ENCODE assay signal across 10 cellular contexts in the genomic region with DNA sequence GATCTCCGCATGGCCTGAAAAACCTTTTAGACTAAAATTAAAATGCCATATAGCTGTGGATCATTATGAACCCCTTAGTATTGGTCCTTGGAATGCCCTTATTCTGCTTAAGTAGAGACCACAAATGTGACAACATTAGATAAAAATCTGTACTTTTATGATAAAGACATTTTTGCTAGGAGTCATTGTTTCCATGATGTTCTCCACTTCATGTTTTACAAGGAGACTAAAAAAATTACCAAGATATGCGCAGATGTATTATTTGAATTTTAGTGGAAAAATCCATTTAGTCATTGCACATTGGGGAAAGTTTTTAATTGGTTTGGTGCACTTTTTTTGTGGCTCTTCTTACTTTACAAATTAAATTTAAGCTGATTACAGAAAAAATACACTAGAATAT. TPM values are rescaled to one million over a fixed set of nuclear protein-coding genes. Genes with fewer than 3 reads are reported as not detected.
A peak's percentile ranks its signal among the peaks of the same experiment; 100 is the strongest.
DNase-seq lines count a peak whose midpoint lies in the region; ATAC-seq, FAIRE-seq and TF ChIP-seq lines count a peak whose summit lies in the region.
"Had no signal": no experiment of that assay in that cellular context is flagged by ENCODE, and none has a peak within 500 bp of the region (broad histone marks: within the 10 kb centered on the region; RNA-seq: fewer than 3 reads in every experiment).

No MANE protein-coding gene starts in this region.

- TF ChIP-seq CTCF in Caco-2 (IDR thresholded peaks at IDR 0.05; ENCODE audit: insufficient read depth in 1 of 2, low read depth in 1 of 2, low read length in 1 of 2, severe bottlenecking in 1 of 2, unreplicated experiment in 1 of 2) (no peak), astrocyte (IDR thresholded peaks at IDR 0.05; ENCODE audit: insufficient read depth, low read depth, low read length) (no peak), mesothelial cell of epicardium (IDR thresholded peaks at IDR 0.05; ENCODE audit: unreplicated experiment) (no peak)

- no peak for DNase-seq in Caco-2
- DNase-seq in astrocyte (ENCODE audit: low read depth) = peak; percentile 50
- no peak for DNase-seq in mesothelial cell of epicardium (ENCODE audit: low spot score in 2 of 2, unreplicated experiment in 2 of 2)
- DNase-seq in NCI-H1048 (lab: John Stamatoyannopoulos, UW) = no peak
- no peak for DNase-seq in G401 (ENCODE audit: low spot score)
- DNase-seq: activated effector memory CD4-positive, alpha-beta T cell treated with anti-CD3 and anti-CD28 coated beads, Interleukin-2, amount 50 U/mL, for 16 hours; NCI-H774 had no signal

- no TSS peak for BruUV-seq in Caco-2 (replicated peaks; lab: Mats Ljungman, UMichigan)

- FAIRE-seq in astrocyte (lab: Jason Lieb, UNC) = no peak

- H3K27me3 ChIP-seq in Caco-2 (replicated peaks; ENCODE audit: control insufficient read depth, insufficient read depth, low read length) (no peaks in the 10 kb centered on the region), astrocyte (ENCODE audit: insufficient read depth, low read length) (no peaks in the 10 kb centered on the region)

- H3K36me3 Mint-ChIP-seq in Caco-2 (ENCODE audit: insufficient read depth, unreplicated experiment) (no peaks in the 10 kb centered on the region), astrocyte (ENCODE audit: low read depth, unreplicated experiment) (no peaks in the 10 kb centered on the region), mesothelial cell of epicardium (peaks cover 9% of the 10 kb centered on the region)

- H3K27ac Mint-ChIP-seq in Caco-2 (ENCODE audit: unreplicated experiment) (no peak overlapping the region), astrocyte (ENCODE audit: unreplicated experiment) (no peak overlapping the region), mesothelial cell of epicardium (no peak overlapping the region)

- H3K9me3 ChIP-seq in Caco-2 (no peaks in the 10 kb centered on the region), KOPT-K1 (ENCODE audit: insufficient read depth, low read length, poor library complexity, severe bottlenecking) (no peaks in the 10 kb centered on the region), astrocyte (ENCODE audit: insufficient read depth, low read depth, low read length) (no peaks in the 10 kb centered on the region)

- POLR2A ChIA-PET in Caco-2 (lab: Charles Lee) = interaction anchor here (0.8 kb wide), 1 partner anchor 8 kb away, joined by 3 read pairs; no protein-coding TSS in a partner anchor

- peak overlapping the region; percentile 95 for H3K9ac ChIP-seq in astrocyte (ENCODE audit: low read length)

- no peaks in the 10 kb centered on the region for H3K4me1 Mint-ChIP-seq in Caco-2 (ENCODE audit: low read depth, unreplicated experiment)
- no peaks in the 10 kb centered on the region for H3K4me1 Mint-ChIP-seq in astrocyte (ENCODE audit: low read depth, unreplicated experiment)
- peaks cover 11% of the 10 kb centered on the region for H3K4me1 Mint-ChIP-seq in mesothelial cell of epicardium

- intact Hi-C loops in Caco-2 (cut with micrococcal nuclease; ENCODE audit: unreplicated experiment) = no loop called here

- peaks cover 43% of the 10 kb centered on the region for H3K79me2 ChIP-seq in astrocyte (ENCODE audit: insufficient read depth, low read length)

- H3K27me3 Mint-ChIP-seq in Caco-2 (ENCODE audit: insufficient read depth, unreplicated experiment) = no peaks in the 10 kb centered on the region
- no peaks in the 10 kb centered on the region for H3K27me3 Mint-ChIP-seq in astrocyte (ENCODE audit: low read depth, unreplicated experiment)
- no peaks in the 10 kb centered on the region for H3K27me3 Mint-ChIP-seq in mesothelial cell of epicardium (ENCODE audit: low read depth)

- ATAC-seq in GM21576 (IDR thresholded peaks at IDR 0.05; ENCODE audit: unreplicated experiment) (no peak), HG03175 (IDR thresholded peaks at IDR 0.05; ENCODE audit: unreplicated experiment) (no peak)

- H3K4me3 ChIP-seq in Caco-2 (ENCODE audit: low read depth, low read length) (no peak overlapping the region; the same call in 1 of the 2 replicates), astrocyte (ENCODE audit: insufficient read depth, low read depth, low read length) (peak overlapping the region; percentile 84)

- H3K4me1 ChIP-seq in Caco-2 (no peaks in the 10 kb centered on the region), astrocyte (ENCODE audit: insufficient read depth, low read length) (peaks cover 4% of the 10 kb centered on the region)

- no peak overlapping the region for H2AFZ ChIP-seq in astrocyte (ENCODE audit: low read depth, low read length)

- in situ Hi-C loops in G401 (cut with HindIII; ENCODE audit: low sequenced_read_pairs) = no loop called here

- CTCF ChIA-PET in Caco-2 (lab: Charles Lee) = no interaction called here

- peak overlapping the region; percentile 95 for H3K27ac ChIP-seq in KOPT-K1 (ENCODE audit: low read depth, low read length, poor library complexity, severe bottlenecking)
- H3K27ac ChIP-seq in astrocyte (ENCODE audit: low read depth, low read length) = peak overlapping the region; percentile 38

- no peaks in the 10 kb centered on the region for H3K9me3 Mint-ChIP-seq in Caco-2 (ENCODE audit: unreplicated experiment)
- no peaks in the 10 kb centered on the region for H3K9me3 Mint-ChIP-seq in astrocyte (ENCODE audit: unreplicated experiment)
- peaks cover 7% of the 10 kb centered on the region for H3K9me3 Mint-ChIP-seq in mesothelial cell of epicardium

- H4K20me1 ChIP-seq in astrocyte (ENCODE audit: insufficient read depth, low read length) = no peaks in the 10 kb centered on the region

- H3K36me3 ChIP-seq in Caco-2 (ENCODE audit: control insufficient read depth, insufficient read depth, low read length) (no peaks in the 10 kb centered on the region), KOPT-K1 (ENCODE audit: insufficient read depth, low read length) (peaks cover 20% of the 10 kb centered on the region), astrocyte (ENCODE audit: insufficient read depth, low read length) (no peaks in the 10 kb centered on the region)

- peak overlapping the region; percentile 96 for H3K4me3 Mint-ChIP-seq in Caco-2 (ENCODE audit: unreplicated experiment)
- H3K4me3 Mint-ChIP-seq in astrocyte (ENCODE audit: unreplicated experiment) = peak overlapping the region; percentile 97
- peak overlapping the region; percentile 95 for H3K4me3 Mint-ChIP-seq in mesothelial cell of epicardium

- peak overlapping the region; percentile 88 for H3K4me2 ChIP-seq in astrocyte (ENCODE audit: low read length)

RNA-seq across cellular contexts. Expression of a gene that starts 1.8 kb away (rescaled TPM):
- total RNA-seq in Caco-2 (2022) (21.2 and 22.3 TPM in 2 replicates), astrocyte (34.9 and 39.3 TPM in 2 replicates), mesothelial cell of epicardium (43.8 to 45.5 TPM (median 45.0 TPM) in 3 replicates)
- 57.1 and 72.7 TPM in 2 replicates for total RNA-seq in G401 (2014; rRNA removed; shearing (Covaris generic))
